11 cellular contexts compared by ENCODE assay signal in the genomic region with DNA sequence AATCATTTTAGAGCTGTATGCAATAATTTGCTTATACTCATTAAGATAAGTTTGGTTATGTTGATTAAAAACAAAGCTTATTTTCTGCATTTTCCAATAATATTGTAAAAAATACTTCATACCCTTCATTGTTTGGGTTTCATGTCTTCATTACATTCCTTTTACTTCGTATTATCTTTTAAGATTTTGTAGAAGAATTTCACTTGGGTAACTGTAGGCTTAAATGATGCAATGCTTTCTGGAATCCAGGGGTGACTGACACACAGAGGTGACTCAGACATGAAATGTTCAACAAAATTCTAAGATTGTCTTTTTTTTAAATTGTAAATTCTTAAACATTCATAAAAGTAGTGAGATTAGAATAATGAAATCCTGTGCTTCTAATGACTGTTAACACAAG. TPM values are rescaled to one million over a fixed set of nuclear protein-coding genes. Genes with fewer than 3 reads are reported as not detected.
DNase-seq lines count a peak whose midpoint lies in the region; ATAC-seq and TF ChIP-seq lines count a peak whose summit lies in the region.
"Had no signal": no experiment of that assay in that cellular context is flagged by ENCODE, and none has a peak within 500 bp of the region (broad histone marks: within the 10 kb centered on the region; RNA-seq: fewer than 3 reads in every experiment).

No MANE protein-coding gene starts in this region.

- no peak for TF ChIP-seq CTCF in fibroblast of villous mesenchyme (IDR thresholded peaks at IDR 0.05; ENCODE audit: insufficient read depth, low read depth, low read length)

- ATAC-seq in SK-N-SH treated with all-trans-retinoic acid at 6 μM for 48 hours (peak; percentile 66), HG03108 (IDR thresholded peaks at IDR 0.05; ENCODE audit: unreplicated experiment) (no peak)
- ATAC-seq: WTC11 had no signal

- no peak overlapping the region for H3K4me3 ChIP-seq in fibroblast of villous mesenchyme (ENCODE audit: low read depth, low read length)
- H3K4me3 ChIP-seq: vagina had no signal

- peak; percentile 33 for DNase-seq in HPDE6-E6E7 (ENCODE audit: extremely low spot score)
- DNase-seq in fibroblast of villous mesenchyme (ENCODE audit: low read depth) = peak; percentile 86
- peak; percentile 69 for DNase-seq in stromal cell of bone marrow (ENCODE audit: low read depth)
- DNase-seq in NCI-H146 treated with DMSO at 0.1 percent for 48 hours (lab: John Stamatoyannopoulos, UW; ENCODE audit: unreplicated experiment) = no peak
- DNase-seq in NOMO-1 treated with DMSO at 0.1 percent for 48 hours (lab: John Stamatoyannopoulos, UW; ENCODE audit: unreplicated experiment) = no peak
- DNase-seq: DMS79, islet precursor cell had no signal

TF ChIP-seq in SK-N-SH treated with all-trans-retinoic acid at 6 μM for 48 hours, 23 proteins besides CTCF, POLR2A, EP300 and RAD21:
- TF ChIP-seq CREB5 (CRISPR knock-in tag; IDR thresholded peaks at IDR 0.05; ENCODE audit: low read depth) (no peak), ISL1 (CRISPR knock-in tag; IDR thresholded peaks at IDR 0.05) (peak; percentile 36; the same call in 1 of the 2 replicates), ESRRG (CRISPR knock-in tag; IDR thresholded peaks at IDR 0.05) (no peak)

RNA-seq across cellular contexts. Expression of gene FGF2, which starts 47.6 kb away (rescaled TPM):
- total RNA-seq in fibroblast of villous mesenchyme = 66.0 and 176 TPM in 2 replicates

RNA-seq across cellular contexts. Expression of gene NUDT6, which starts 48.2 kb away (rescaled TPM):
- 3.9 and 6.8 TPM in 2 replicates for total RNA-seq in fibroblast of villous mesenchyme

Comparison
In these comparisons a context has a peak if more than half of its experiments do, and no peak if none do; other contexts are left out.
1. DNase-seq: peak in HPDE6-E6E7 (single experiment), fibroblast of villous mesenchyme (single experiment) and stromal cell of bone marrow (single experiment); none in NCI-H146 treated with DMSO at 0.1 percent for 48 hours (single experiment) and NOMO-1 treated with DMSO at 0.1 percent for 48 hours (single experiment).